8 cellular contexts compared by ENCODE assay signal in the genomic region with DNA sequence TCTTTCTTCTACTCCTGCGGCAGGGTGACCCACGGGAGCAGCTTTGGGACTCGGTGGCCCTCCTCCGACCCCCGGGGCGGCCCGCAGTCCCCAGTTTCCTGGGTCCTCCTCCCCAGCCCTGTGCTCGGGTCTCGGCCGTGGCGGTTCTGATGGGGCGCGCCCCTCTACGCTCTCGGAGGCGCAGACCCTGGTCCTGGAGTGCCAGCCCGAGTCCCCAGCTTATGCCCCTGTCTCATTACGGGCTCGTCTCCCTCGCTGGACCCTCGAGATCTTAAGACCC. TPM values are rescaled to one million over a fixed set of nuclear protein-coding genes. Genes with fewer than 3 reads are reported as not detected.
DNase-seq lines count a peak whose midpoint lies in the region; ATAC-seq and TF ChIP-seq lines count a peak whose summit lies in the region.

No MANE protein-coding gene starts in this region.

- H3K9ac ChIP-seq in skeletal muscle satellite cell (ENCODE audit: low read depth, low read length), result peak overlapping the region; percentile 86

- peak overlapping the region; percentile 100 for H3K27ac ChIP-seq in right atrium auricular region

- peak overlapping the region; percentile 72 for H3K27ac Mint-ChIP-seq in HFFc6
- peak overlapping the region; percentile 89 for H3K27ac Mint-ChIP-seq in activated CD8-positive, alpha-beta T cell treated with anti-CD3 and anti-CD28 coated beads, Interleukin-2, amount 10 ng/mL, durations not matched to agents 7 days and 5 days

- peak overlapping the region; percentile 95 for H3K4me3 Mint-ChIP-seq in HFFc6
- H3K4me3 Mint-ChIP-seq in activated CD8-positive, alpha-beta T cell treated with anti-CD3 and anti-CD28 coated beads, Interleukin-2, amount 10 ng/mL, durations not matched to agents 7 days and 5 days, result peak overlapping the region; percentile 86

- H3K4me1 ChIP-seq in right atrium auricular region (peaks cover 0 to 46% of the 10 kb centered on the region in 2 donors), skeletal muscle satellite cell (ENCODE audit: control insufficient read depth, insufficient read depth, low read length) (peaks cover 30% of the 10 kb centered on the region)

- POLR2A ChIA-PET in activated CD8-positive, alpha-beta T cell treated with anti-CD3 and anti-CD28 coated beads, Interleukin-2, amount 10 ng/mL, durations not matched to agents 7 days and 5 days (lab: Charles Lee), result interaction anchor here (1.2 to 7.3 kb wide), 6 partner anchors 11 to 36 kb away, joined by 6 to 376 read pairs (median 70); no protein-coding TSS in a partner anchor

- peak overlapping the region; percentile 76 for H3K4me2 ChIP-seq in skeletal muscle satellite cell (ENCODE audit: low read length)

- H3K4me3 ChIP-seq in right atrium auricular region (peak overlapping the region; percentile 95 to 97), skeletal muscle satellite cell (ENCODE audit: low read length) (peak overlapping the region; percentile 98)

- CTCF ChIA-PET in activated CD8-positive, alpha-beta T cell treated with anti-CD3 and anti-CD28 coated beads, Interleukin-2, amount 10 ng/mL, durations not matched to agents 7 days and 5 days (lab: Charles Lee), result interaction anchor here (1.6 to 9.4 kb wide), 9 partner anchors 11 to 182 kb away, joined by 4 to 222 read pairs (median 74); no protein-coding TSS in a partner anchor

- DNase-seq in CD1c-positive myeloid dendritic cell (ENCODE audit: extremely low spot score) (peak; percentile 33), HFFc6 (no peak), right atrium auricular region (ENCODE audit: low spot score) (no peak), NCI-H345 (lab: John Stamatoyannopoulos, UW) (no peak)
- DNase-seq in activated CD8-positive, alpha-beta T cell treated with anti-CD3 and anti-CD28 coated beads, Interleukin-2, amount 10 ng/mL, durations not matched to agents 7 days and 5 days, result no peak
- no peak for DNase-seq in stimulated activated CD4-positive, alpha-beta T cell treated with anti-CD3 and anti-CD28 coated beads, Interleukin-15, amount 100 ng/mL, for 24 hours

- H3K4me1 Mint-ChIP-seq in HFFc6 (ENCODE audit: low read depth), result peaks cover 55% of the 10 kb centered on the region
- H3K4me1 Mint-ChIP-seq in activated CD8-positive, alpha-beta T cell treated with anti-CD3 and anti-CD28 coated beads, Interleukin-2, amount 10 ng/mL, durations not matched to agents 7 days and 5 days (ENCODE audit: low read depth), result peaks cover 66% of the 10 kb centered on the region

- H3K27me3 Mint-ChIP-seq in HFFc6 (ENCODE audit: insufficient read depth), result peaks cover 18% of the 10 kb centered on the region
- H3K27me3 Mint-ChIP-seq in activated CD8-positive, alpha-beta T cell treated with anti-CD3 and anti-CD28 coated beads, Interleukin-2, amount 10 ng/mL, durations not matched to agents 7 days and 5 days (ENCODE audit: low read depth), result no peaks in the 10 kb centered on the region

- H3K9me3 ChIP-seq in right atrium auricular region (no peaks in the 10 kb centered on the region), skeletal muscle satellite cell (replicated peaks; ENCODE audit: low read length) (no peaks in the 10 kb centered on the region)

- H3K9me3 Mint-ChIP-seq in HFFc6, result no peaks in the 10 kb centered on the region
- no peaks in the 10 kb centered on the region for H3K9me3 Mint-ChIP-seq in activated CD8-positive, alpha-beta T cell treated with anti-CD3 and anti-CD28 coated beads, Interleukin-2, amount 10 ng/mL, durations not matched to agents 7 days and 5 days (ENCODE audit: insufficient read depth)

- H3K27me3 ChIP-seq in right atrium auricular region, result no peaks in the 10 kb centered on the region
- H3K27me3 ChIP-seq in skeletal muscle satellite cell (ENCODE audit: control insufficient read depth, insufficient read depth, low read length), result peaks cover 15% of the 10 kb centered on the region

- peak; percentile 34 for ATAC-seq in activated CD8-positive, alpha-beta T cell treated with anti-CD3 and anti-CD28 coated beads, Interleukin-2, amount 10 ng/mL, durations not matched to agents 7 days and 5 days
- no peak for ATAC-seq in GM18867 (IDR thresholded peaks at IDR 0.05; ENCODE audit: unreplicated experiment)

- H3K36me3 Mint-ChIP-seq in HFFc6 (ENCODE audit: low read depth), result peaks cover 17% of the 10 kb centered on the region
- H3K36me3 Mint-ChIP-seq in activated CD8-positive, alpha-beta T cell treated with anti-CD3 and anti-CD28 coated beads, Interleukin-2, amount 10 ng/mL, durations not matched to agents 7 days and 5 days (ENCODE audit: low read depth), result peaks cover 48% of the 10 kb centered on the region

- H3K36me3 ChIP-seq in right atrium auricular region (peaks cover 36% of the 10 kb centered on the region), skeletal muscle satellite cell (ENCODE audit: insufficient read depth, low read length) (peaks cover 17% of the 10 kb centered on the region)

- no peak for TF ChIP-seq CTCF in HFFc6 (IDR thresholded peaks at IDR 0.05)
- no peak for TF ChIP-seq CTCF in right atrium auricular region (IDR thresholded peaks at IDR 0.05)

RNA-seq across cellular contexts. Expression of gene BTG2, which starts 0.4 kb away (rescaled TPM):
- total RNA-seq in HFFc6 (2021; fragmentation: NEBNext Ultra II Directional; extraction: Animal tissue kit (Norgen Biotek cat#: 25700)), result 10 to 100 TPM; 12.7 to 18.5 (median 13.7) TPM
- total RNA-seq in activated CD8-positive, alpha-beta T cell treated with anti-CD3 and anti-CD28 coated beads, Interleukin-2, amount 10 ng/mL, durations not matched to agents 7 days and 5 days, result 10 to 100 TPM; 58.6 to 58.9 TPM
- 100 to 1,000 TPM; 132 to 254 TPM for total RNA-seq in right atrium auricular region
- total RNA-seq in skeletal muscle satellite cell (2012; rRNA removed), result 6.1 and 7.0 TPM in 2 replicates

RNA-seq across cellular contexts. Expression of gene FMOD, which starts 45.2 kb away (rescaled TPM):
- under 1 TPM; 0.19 to 0.66 (median 0.34) TPM for total RNA-seq in HFFc6 (2021; fragmentation: NEBNext Ultra II Directional; extraction: Animal tissue kit (Norgen Biotek cat#: 25700))
- not detected for total RNA-seq in activated CD8-positive, alpha-beta T cell treated with anti-CD3 and anti-CD28 coated beads, Interleukin-2, amount 10 ng/mL, durations not matched to agents 7 days and 5 days
- total RNA-seq in right atrium auricular region, result 100 to 1,000 TPM in 1 of 2 donors, 10 to 100 TPM in 1; 34.2 to 122 TPM
- under 0.01 and 0.44 TPM in 2 replicates for total RNA-seq in skeletal muscle satellite cell (2012; rRNA removed)

Comparison
In these comparisons a context has a peak if more than half of its experiments do, and no peak if none do; other contexts are left out.
1. RNA of gene FMOD, which starts 45.2 kb away (total RNA-seq): 34.2 to 122 TPM in right atrium auricular region; 0.19 to 0.66 TPM in HFFc6 and not detected in activated CD8-positive, alpha-beta T cell treated with anti-CD3 and anti-CD28 coated beads, Interleukin-2, amount 10 ng/mL, durations not matched to agents 7 days and 5 days; every median in the first group is over 10 times any median in the second.